9 cellular contexts compared by ENCODE assay signal in genomic region chr5:174571662-174572397, GRCh38.
DNase-seq lines count a peak whose midpoint lies in the region; ATAC-seq, FAIRE-seq and TF ChIP-seq lines count a peak whose summit lies in the region.
"Had no signal": no experiment of that assay in that cellular context is flagged by ENCODE, and none has a peak within 500 bp of the region (broad histone marks: within the 10 kb centered on the region; RNA-seq: fewer than 3 reads in every experiment).

No MANE protein-coding gene starts in this region.

- no peak overlapping the region for H3K4me3 ChIP-seq in bronchial epithelial cell (ENCODE audit: low read depth, low read length)
- no peak overlapping the region for H3K4me3 ChIP-seq in esophagus squamous epithelium

- H3K4me3 Mint-ChIP-seq in type B pancreatic cell: peak overlapping the region; percentile 42
- H3K4me3 Mint-ChIP-seq in stimulated activated naive B cell treated with anti-CD40 and anti-IgM and Interleukin-4, amounts not matched to agents 10 μg/mL and 1 μg/mL and 100 μg/mL, for 72 hours: no peak overlapping the region
- H3K4me3 Mint-ChIP-seq: stimulated activated naive CD8-positive, alpha-beta T cell treated with anti-CD3 and anti-CD28 coated beads, Interleukin-15, amount 100 ng/mL, for 72 hours had no signal

- TF ChIP-seq POLR2A in esophagus squamous epithelium (IDR thresholded peaks at IDR 0.05): no peak

- peaks cover 19% of the 10 kb centered on the region for H3K27me3 Mint-ChIP-seq in type B pancreatic cell
- H3K27me3 Mint-ChIP-seq in stimulated activated naive B cell treated with anti-CD40 and anti-IgM and Interleukin-4, amounts not matched to agents 10 μg/mL and 1 μg/mL and 100 μg/mL, for 72 hours: peaks cover 0 to 3% of the 10 kb centered on the region in 2 donors

- WGBS in esophagus squamous epithelium, 2 donors: 25% methylated on average over 7 of the region's 7 CpGs; no CpG with 5 or more reads in 1 of the 2 donors

- no peaks in the 10 kb centered on the region for H3K9me3 ChIP-seq in esophagus squamous epithelium

- no peak overlapping the region for H3K27ac Mint-ChIP-seq in type B pancreatic cell
- no peak overlapping the region for H3K27ac Mint-ChIP-seq in stimulated activated naive B cell treated with anti-CD40 and anti-IgM and Interleukin-4, amounts not matched to agents 10 μg/mL and 1 μg/mL and 100 μg/mL, for 72 hours
- H3K27ac Mint-ChIP-seq: stimulated activated naive CD8-positive, alpha-beta T cell treated with anti-CD3 and anti-CD28 coated beads, Interleukin-15, amount 100 ng/mL, for 72 hours had no signal

- H3K27me3 ChIP-seq in bronchial epithelial cell (ENCODE audit: control insufficient read depth, insufficient read depth, low read length) (no peaks in the 10 kb centered on the region), esophagus squamous epithelium (peaks cover 0 to 6% (median 0%) of the 10 kb centered on the region in 4 donors)

- TF ChIP-seq CTCF in bronchial epithelial cell (IDR thresholded peaks at IDR 0.05; ENCODE audit: insufficient read depth, low read length, severe bottlenecking): no peak
- TF ChIP-seq CTCF in type B pancreatic cell (conservative IDR thresholded peaks at IDR 0.05): no peak
- TF ChIP-seq CTCF in esophagus squamous epithelium (IDR thresholded peaks at IDR 0.05): peak in 1 of 6 experiments; percentile 15

- intact Hi-C loops in left colon (cut with DNase I, micrococcal nuclease): no loop called here
- intact Hi-C loops in esophagus squamous epithelium (cut with DNase I): no loop called here

- DNase-seq in HuH-7.5 (ENCODE audit: low spot score) (peak; percentile 21), bronchial epithelial cell (ENCODE audit: low read depth) (peak; percentile 94), left colon (peak; percentile 16 to 34), type B pancreatic cell (ENCODE audit: extremely low spot score, unreplicated experiment) (no peak), esophagus squamous epithelium (lab: John Stamatoyannopoulos, UW) (no peak)
- no peak for DNase-seq in stimulated activated naive B cell treated with anti-CD40 and anti-IgM and Interleukin-4, amounts not matched to agents 10 μg/mL and 1 μg/mL and 100 μg/mL, for 72 hours
- DNase-seq: stimulated activated naive CD8-positive, alpha-beta T cell treated with anti-CD3 and anti-CD28 coated beads, Interleukin-15, amount 100 ng/mL, for 72 hours had no signal

- peak; percentile 70 for FAIRE-seq in bronchial epithelial cell (lab: Jason Lieb, UNC)

- H3K4me1 Mint-ChIP-seq in type B pancreatic cell (ENCODE audit: unreplicated experiment): peaks cover 52% of the 10 kb centered on the region
- no peaks in the 10 kb centered on the region for H3K4me1 Mint-ChIP-seq in stimulated activated naive B cell treated with anti-CD40 and anti-IgM and Interleukin-4, amounts not matched to agents 10 μg/mL and 1 μg/mL and 100 μg/mL, for 72 hours
- H3K4me1 Mint-ChIP-seq: stimulated activated naive CD8-positive, alpha-beta T cell treated with anti-CD3 and anti-CD28 coated beads, Interleukin-15, amount 100 ng/mL, for 72 hours had no signal

- peaks cover 0 to 29% (median 5%) of the 10 kb centered on the region in 3 donors for H3K4me1 ChIP-seq in esophagus squamous epithelium

- ATAC-seq in left colon: peak; percentile 70
- ATAC-seq in stimulated activated naive B cell treated with anti-CD40 and anti-IgM and Interleukin-4, amounts not matched to agents 10 μg/mL and 1 μg/mL and 100 μg/mL, for 72 hours (replicated peaks): no peak
- no peak for ATAC-seq in GM19351 (IDR thresholded peaks at IDR 0.05; ENCODE audit: unreplicated experiment)
- no peak for ATAC-seq in HG03354 (IDR thresholded peaks at IDR 0.05; ENCODE audit: poor library complexity, severe bottlenecking, unreplicated experiment)
- ATAC-seq: stimulated activated naive CD8-positive, alpha-beta T cell treated with anti-CD3 and anti-CD28 coated beads, Interleukin-15, amount 100 ng/mL, for 72 hours had no signal

- H3K36me3 ChIP-seq in bronchial epithelial cell (ENCODE audit: control insufficient read depth, insufficient read depth, low read length): no peaks in the 10 kb centered on the region
- no peaks in the 10 kb centered on the region for H3K36me3 ChIP-seq in esophagus squamous epithelium

- H3K9me3 Mint-ChIP-seq in type B pancreatic cell: peaks cover 7% of the 10 kb centered on the region
- peaks cover 0 to 1% of the 10 kb centered on the region in 2 donors for H3K9me3 Mint-ChIP-seq in stimulated activated naive B cell treated with anti-CD40 and anti-IgM and Interleukin-4, amounts not matched to agents 10 μg/mL and 1 μg/mL and 100 μg/mL, for 72 hours

- no peaks in the 10 kb centered on the region for H3K36me3 Mint-ChIP-seq in type B pancreatic cell
- no peaks in the 10 kb centered on the region for H3K36me3 Mint-ChIP-seq in stimulated activated naive B cell treated with anti-CD40 and anti-IgM and Interleukin-4, amounts not matched to agents 10 μg/mL and 1 μg/mL and 100 μg/mL, for 72 hours

- peak overlapping the region in 1 of 4 donors; percentile 3 for H3K27ac ChIP-seq in esophagus squamous epithelium

Comparison
In these comparisons a context has a peak if more than half of its experiments do, and no peak if none do; other contexts are left out.
1. DNase-seq: peak in HuH-7.5 (single experiment), bronchial epithelial cell (single experiment) and left colon (2 of 2); none in type B pancreatic cell (single experiment), esophagus squamous epithelium (single experiment) and stimulated activated naive B cell treated with anti-CD40 and anti-IgM and Interleukin-4, amounts not matched to agents 10 μg/mL and 1 μg/mL and 100 μg/mL, for 72 hours (single experiment).